20 cellular contexts compared by ENCODE assay signal in genomic region chr16:86297391-86297790, GRCh38.
DNase-seq lines count a peak whose midpoint lies in the region; TF ChIP-seq lines count a peak whose summit lies in the region.
"Had no signal": no experiment of that assay in that cellular context is flagged by ENCODE, and none has a peak within 500 bp of the region (broad histone marks: within the 10 kb centered on the region; RNA-seq: fewer than 3 reads in every experiment).

No MANE protein-coding gene starts in this region.

- DNase-seq in ELR (ENCODE audit: low read depth) (peak; percentile 54), MG63 (peak; percentile 88), glutamatergic neuron (no peak), foreskin melanocyte (no peak), GM20000 (ENCODE audit: low spot score) (no peak)
- no peak for DNase-seq in stimulated activated CD8-positive, alpha-beta memory T cell treated with anti-CD3 and anti-CD28 coated beads, Interleukin-4, amount 100 ng/mL, for 48 hours
- DNase-seq: activated CD4-positive, alpha-beta T cell treated with anti-CD3 and anti-CD28 coated beads, Interleukin-2, amount 10 ng/mL, durations not matched to agents 7 days and 5 days; activated CD8-positive, alpha-beta memory T cell treated with anti-CD3 and anti-CD28 coated beads, Interleukin-2, amount 50 U/mL, for 4 hours; activated gamma-delta T cell treated with Interleukin-2 at 50 U/mL for 16 hours; DMS 273 treated with DMSO at 0.1 percent for 48 hours; kidney glomerular epithelial cell; NCI-H2081; NCI-H510A treated with DMSO at 0.1 percent for 48 hours had no signal

- no peak for TF ChIP-seq CTCF in glutamatergic neuron (IDR thresholded peaks at IDR 0.05; ENCODE audit: partially characterized antibody, unreplicated experiment)
- TF ChIP-seq CTCF in GM20000 (IDR thresholded peaks at IDR 0.05; ENCODE audit: extremely low read depth, missing control alignments): no peak

- peak overlapping the region in 1 of 2 donors; percentile 47 for H3K9ac ChIP-seq in stomach smooth muscle (ENCODE audit: low read length in 2 of 2)
- H3K9ac ChIP-seq: BLaER1 treated with 17β-estradiol and CSF1 and Interleukin-3, amounts not matched to agents 10 nM and 100 nM had no signal

- H3K27ac ChIP-seq in stomach smooth muscle (ENCODE audit: low read length): peak overlapping the region; percentile 84
- H3K27ac ChIP-seq: ascending aorta; BLaER1 treated with 17β-estradiol and CSF1 and Interleukin-3, amounts not matched to agents 10 nM and 100 nM; neutrophil; RWPE1 had no signal

- peaks cover 68% of the 10 kb centered on the region for H3K4me1 Mint-ChIP-seq in glutamatergic neuron (ENCODE audit: low read depth, unreplicated experiment)
- H3K4me1 Mint-ChIP-seq: activated CD4-positive, alpha-beta T cell treated with anti-CD3 and anti-CD28 coated beads, Interleukin-2, amount 10 ng/mL, durations not matched to agents 7 days and 5 days had no signal

- H3K9me3 Mint-ChIP-seq in glutamatergic neuron (ENCODE audit: unreplicated experiment): peaks cover 6% of the 10 kb centered on the region
- H3K9me3 Mint-ChIP-seq: activated CD4-positive, alpha-beta T cell treated with anti-CD3 and anti-CD28 coated beads, Interleukin-2, amount 10 ng/mL, durations not matched to agents 7 days and 5 days; GM23338 had no signal

- peaks cover 43% of the 10 kb centered on the region for H3K4me1 ChIP-seq in stomach smooth muscle (ENCODE audit: control insufficient read depth, insufficient read depth, low read length)
- H3K4me1 ChIP-seq: ascending aorta had no signal

- H3K27me3 ChIP-seq in MG63: no peaks in the 10 kb centered on the region
- H3K27me3 ChIP-seq in stomach smooth muscle (ENCODE audit: control insufficient read depth in 1 of 2, insufficient read depth in 2 of 2, low read length in 2 of 2): peaks cover 0 to 2% of the 10 kb centered on the region in 2 donors

- H3K36me3 ChIP-seq in MG63 (no peaks in the 10 kb centered on the region), stomach smooth muscle (ENCODE audit: control insufficient read depth in 2 of 2, insufficient read depth in 2 of 2, low read length in 2 of 2) (no peaks in the 10 kb centered on the region)
- H3K36me3 ChIP-seq: ascending aorta; BLaER1 treated with 17β-estradiol and CSF1 and Interleukin-3, amounts not matched to agents 10 nM and 100 nM; neutrophil had no signal

- no peak overlapping the region for H3K4me3 Mint-ChIP-seq in glutamatergic neuron (ENCODE audit: unreplicated experiment)
- H3K4me3 Mint-ChIP-seq: activated CD4-positive, alpha-beta T cell treated with anti-CD3 and anti-CD28 coated beads, Interleukin-2, amount 10 ng/mL, durations not matched to agents 7 days and 5 days; GM23338 had no signal

- H3K4me3 ChIP-seq in MG63 (no peak overlapping the region), stomach smooth muscle (ENCODE audit: low read length in 2 of 2) (peak overlapping the region; percentile 57 to 65)
- H3K4me3 ChIP-seq: ascending aorta; BLaER1 treated with 17β-estradiol and CSF1 and Interleukin-3, amounts not matched to agents 10 nM and 100 nM; GM23338; mucosa of descending colon had no signal

- H3K9me3 ChIP-seq in MG63 (no peaks in the 10 kb centered on the region), stomach smooth muscle (ENCODE audit: control insufficient read depth in 2 of 2, low read length in 2 of 2) (no peaks in the 10 kb centered on the region)
- H3K9me3 ChIP-seq: ascending aorta; BLaER1 treated with 17β-estradiol and CSF1 and Interleukin-3, amounts not matched to agents 10 nM and 100 nM; mucosa of descending colon; neutrophil had no signal

- H3K36me3 Mint-ChIP-seq in glutamatergic neuron (ENCODE audit: unreplicated experiment): no peaks in the 10 kb centered on the region

- H3K27ac Mint-ChIP-seq in glutamatergic neuron (ENCODE audit: unreplicated experiment): peak overlapping the region; percentile 86
- H3K27ac Mint-ChIP-seq: activated CD4-positive, alpha-beta T cell treated with anti-CD3 and anti-CD28 coated beads, Interleukin-2, amount 10 ng/mL, durations not matched to agents 7 days and 5 days; GM23338 had no signal

- H3K27me3 Mint-ChIP-seq in glutamatergic neuron (ENCODE audit: unreplicated experiment): peaks cover 10% of the 10 kb centered on the region

Comparison
In these comparisons a context has a peak if more than half of its experiments do, and no peak if none do; other contexts are left out.
1. DNase-seq: peak in ELR (single experiment) and MG63 (single experiment); none in glutamatergic neuron (single experiment), foreskin melanocyte (single experiment), GM20000 (single experiment) and stimulated activated CD8-positive, alpha-beta memory T cell treated with anti-CD3 and anti-CD28 coated beads, Interleukin-4, amount 100 ng/mL, for 48 hours (single experiment).